1 cellular context compared by ENCODE assay signal in the genomic region with DNA sequence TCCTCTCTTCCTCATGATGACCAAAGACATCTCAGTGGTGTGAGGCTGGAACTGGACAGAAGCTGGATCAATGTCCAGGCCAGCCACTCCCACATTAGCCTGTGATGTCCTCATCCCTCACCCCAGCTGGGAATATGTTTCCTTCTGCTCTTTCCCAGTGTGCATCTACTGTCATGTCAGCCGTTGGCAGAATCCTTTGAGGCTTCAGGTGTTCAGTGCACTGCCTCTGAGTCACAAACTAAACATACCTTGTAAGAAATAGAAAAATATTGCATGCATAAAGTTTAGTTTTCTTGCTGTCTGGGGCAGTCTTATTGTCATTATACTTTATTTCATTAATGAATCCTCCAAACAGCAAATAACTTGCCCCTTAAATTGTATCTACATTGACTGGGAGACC.
TF ChIP-seq lines count a peak whose summit lies in the region.

No MANE protein-coding gene starts in this region.

TF ChIP-seq in IMR-90, 13 proteins besides CTCF, POLR2A, EP300 and RAD21:
- TF ChIP-seq RFX5 (IDR thresholded peaks at IDR 0.05; ENCODE audit: low read depth, low read length) = no peak
- no peak for TF ChIP-seq MXI1 (IDR thresholded peaks at IDR 0.05; ENCODE audit: borderline replicate concordance, low read depth, low read length)
- TF ChIP-seq FOS (IDR thresholded peaks at IDR 0.05; ENCODE audit: low read depth, low read length) = no peak
- TF ChIP-seq, protein P1, sequence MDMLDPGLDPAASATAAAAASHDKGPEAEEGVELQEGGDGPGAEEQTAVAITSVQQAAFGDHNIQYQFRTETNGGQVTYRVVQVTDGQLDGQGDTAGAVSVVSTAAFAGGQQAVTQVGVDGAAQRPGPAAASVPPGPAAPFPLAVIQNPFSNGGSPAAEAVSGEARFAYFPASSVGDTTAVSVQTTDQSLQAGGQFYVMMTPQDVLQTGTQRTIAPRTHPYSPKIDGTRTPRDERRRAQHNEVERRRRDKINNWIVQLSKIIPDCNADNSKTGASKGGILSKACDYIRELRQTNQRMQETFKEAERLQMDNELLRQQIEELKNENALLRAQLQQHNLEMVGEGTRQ (IDR thresholded peaks at IDR 0.05; ENCODE audit: low read depth, low read length) = no peak
- no peak for TF ChIP-seq BHLHE40 (IDR thresholded peaks at IDR 0.05; ENCODE audit: low read depth, low read length)
- TF ChIP-seq CHD1 (IDR thresholded peaks at IDR 0.05; ENCODE audit: low read depth, low read length) = no peak
- no peak for TF ChIP-seq NFE2L2 (IDR thresholded peaks at IDR 0.05; ENCODE audit: low read depth, low read length)
- TF ChIP-seq SMC3 (IDR thresholded peaks at IDR 0.05; ENCODE audit: low read depth, low read length) = no peak
- TF ChIP-seq MAZ (IDR thresholded peaks at IDR 0.05; ENCODE audit: borderline replicate concordance, low read depth, low read length) = no peak
- no peak for TF ChIP-seq RCOR1 (IDR thresholded peaks at IDR 0.05; ENCODE audit: insufficient replicate concordance, low read length)
